9 cellular contexts compared by ENCODE assay signal in the genomic region with DNA sequence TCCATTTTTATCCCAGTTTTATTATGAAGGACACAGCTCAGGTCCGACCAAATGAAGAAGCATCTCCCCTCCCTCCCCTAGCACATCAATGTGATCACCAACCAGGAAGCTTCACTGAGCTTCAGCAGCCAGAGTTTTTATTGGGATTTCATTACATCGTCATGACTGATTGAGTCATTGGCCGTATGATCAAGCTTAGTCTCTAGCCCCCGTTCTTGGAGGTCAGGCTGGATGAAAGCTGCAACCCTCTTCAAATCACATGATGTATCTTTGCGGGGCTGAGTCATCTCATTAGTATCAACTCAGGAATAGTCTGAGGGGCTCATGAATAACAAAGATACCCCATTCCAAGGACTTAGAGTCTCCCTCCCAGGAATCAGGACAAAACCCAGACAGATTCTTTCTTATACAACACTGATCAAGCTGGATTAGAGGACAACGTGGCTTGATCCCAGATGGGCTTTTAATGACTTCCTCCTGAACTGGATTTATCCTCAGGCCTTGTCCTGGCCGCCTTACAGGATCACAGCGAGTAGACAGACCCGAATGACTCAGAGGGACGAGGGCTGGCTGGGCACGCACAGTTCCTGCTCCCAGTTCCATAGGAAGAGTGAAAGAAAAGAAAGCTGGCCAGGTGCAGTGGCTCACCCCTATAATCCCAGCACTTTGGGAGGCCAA. TPM values are rescaled to one million over a fixed set of nuclear protein-coding genes. Genes with fewer than 3 reads are reported as not detected.
DNase-seq lines count a peak whose midpoint lies in the region; ATAC-seq, FAIRE-seq and TF ChIP-seq lines count a peak whose summit lies in the region.
"Had no signal": no experiment of that assay in that cellular context is flagged by ENCODE, and none has a peak within 500 bp of the region (broad histone marks: within the 10 kb centered on the region; RNA-seq: fewer than 3 reads in every experiment).

No MANE protein-coding gene starts in this region.

- H3K27me3 Mint-ChIP-seq in CD8-positive, alpha-beta memory T cell: no peaks in the 10 kb centered on the region

- H3K27ac ChIP-seq in CD8-positive, alpha-beta memory T cell (ENCODE audit: low read depth, low read length): no peak overlapping the region

- H3K27me3 ChIP-seq in CD8-positive, alpha-beta memory T cell (ENCODE audit: insufficient read depth, low read length, poor library complexity, severe bottlenecking): no peaks in the 10 kb centered on the region

- H3K4me3 Mint-ChIP-seq in CD8-positive, alpha-beta memory T cell: peak overlapping the region in 1 of 7 donors; percentile 3
- H3K4me3 Mint-ChIP-seq: activated T-cell treated with anti-CD3 and anti-CD28 coated beads, Interleukin-2, amount 50 U/mL, for 4 hours had no signal

- CTCF ChIA-PET in CD8-positive, alpha-beta memory T cell (lab: Charles Lee): no interaction called here

- H3K27ac Mint-ChIP-seq in CD8-positive, alpha-beta memory T cell: peak overlapping the region in 6 of 8 donors; percentile 49 to 91 (median 70)

- POLR2A ChIA-PET in CD8-positive, alpha-beta memory T cell (lab: Charles Lee): no interaction called here

- intact Hi-C loops in left cardiac atrium (cut with DNase I): no loop called here

- ATAC-seq in esophagus mucosa (peak; percentile 71), GM21529 (IDR thresholded peaks at IDR 0.05; ENCODE audit: unreplicated experiment) (no peak), HG03565 (IDR thresholded peaks at IDR 0.05; ENCODE audit: unreplicated experiment) (no peak), left cardiac atrium (no peak)
- ATAC-seq: activated T-cell treated with anti-CD3 and anti-CD28 coated beads, Interleukin-2, amount 50 U/mL, for 4 hours had no signal

- no peak overlapping the region for H3K4me3 ChIP-seq in CD8-positive, alpha-beta memory T cell (ENCODE audit: low read length)

- H3K4me1 Mint-ChIP-seq in CD8-positive, alpha-beta memory T cell: peaks cover 8 to 24% (median 15%) of the 10 kb centered on the region in 3 donors

- H3K36me3 Mint-ChIP-seq in CD8-positive, alpha-beta memory T cell: peaks cover 7 to 49% (median 11%) of the 10 kb centered on the region in 3 donors

- DNase-seq in CD8-positive, alpha-beta memory T cell: no peak
- DNase-seq in renal cortical epithelial cell (ENCODE audit: low read depth): peak; percentile 80
- DNase-seq in left cardiac atrium: no peak
- no peak for DNase-seq in frontal cortex (ENCODE audit: low spot score in 2 of 2)
- DNase-seq: activated T-cell treated with anti-CD3 and anti-CD28 coated beads, Interleukin-2, amount 50 U/mL, for 4 hours had no signal

- no peaks in the 10 kb centered on the region for H3K9me3 Mint-ChIP-seq in CD8-positive, alpha-beta memory T cell
- H3K9me3 Mint-ChIP-seq: activated T-cell treated with anti-CD3 and anti-CD28 coated beads, Interleukin-2, amount 50 U/mL, for 4 hours had no signal

- H3K4me1 ChIP-seq in CD8-positive, alpha-beta memory T cell (ENCODE audit: insufficient read depth, low read length): peaks cover 19% of the 10 kb centered on the region

- no peak for FAIRE-seq in frontal cortex (lab: Jason Lieb, UNC)

- H3K36me3 ChIP-seq in CD8-positive, alpha-beta memory T cell (ENCODE audit: insufficient read depth, low read length): no peaks in the 10 kb centered on the region

- no peaks in the 10 kb centered on the region for H3K9me3 ChIP-seq in CD8-positive, alpha-beta memory T cell (ENCODE audit: low read length)

TF ChIP-seq in PFSK-1, 5 proteins besides CTCF, POLR2A, EP300 and RAD21:
- TF ChIP-seq TAF1 (IDR thresholded peaks at IDR 0.05; ENCODE audit: borderline replicate concordance, insufficient read depth, low read length) (peak; percentile 42; the same call in 1 of the 2 replicates), SIN3A (IDR thresholded peaks at IDR 0.05; ENCODE audit: borderline replicate concordance, insufficient read depth, low read length) (no peak), POLR2AphosphoS5 (IDR thresholded peaks at IDR 0.05; ENCODE audit: low read depth, low read length) (peak; percentile 3; the same call in 1 of the 2 replicates)
TF ChIP-seq in PFSK-1: peak in this region for 2.

RNA-seq across cellular contexts. Expression of a gene that starts 14.5 kb away (rescaled TPM):
- total RNA-seq in CD8-positive, alpha-beta memory T cell: 10 to 100 TPM; 23.1 to 23.6 TPM
- 10.1 TPM for polyA plus RNA-seq in CD8-positive, alpha-beta memory T cell
- 71.3 TPM for polyA plus RNA-seq in PFSK-1 (2012; ENCODE audit: insufficient read length, low read depth)
- total RNA-seq in esophagus mucosa (10.2 TPM), renal cortical epithelial cell (40.8 and 69.2 TPM in 2 replicates), left cardiac atrium (10 to 100 TPM; 11.4 to 11.6 TPM), frontal cortex (15.5 TPM)
